In the genomic region with DNA sequence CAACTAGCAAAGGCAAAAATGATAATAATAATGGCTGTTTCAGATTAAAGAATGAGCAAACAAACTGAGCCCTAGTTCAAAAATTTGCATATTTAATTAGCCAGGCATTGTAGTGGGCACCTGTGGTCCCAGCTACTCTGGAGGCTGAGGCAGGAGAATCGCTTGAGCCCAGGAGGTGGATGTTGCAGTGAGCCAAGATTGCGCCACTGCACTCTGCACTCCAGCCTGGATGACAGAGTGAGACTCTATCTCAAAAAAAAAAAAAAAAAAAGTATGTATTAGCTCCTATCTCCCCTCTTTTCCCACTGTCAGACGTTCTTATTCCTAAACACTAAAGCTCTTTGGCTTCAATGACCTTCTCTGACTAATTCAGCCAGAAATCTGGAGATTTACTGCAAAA, we compare ENCODE assay signal across 29 cellular contexts.
"Had no signal": no experiment of that assay in that cellular context is flagged by ENCODE, and none has a peak within 500 bp of the region (broad histone marks: within the 10 kb centered on the region; RNA-seq: fewer than 3 reads in every experiment).

No MANE protein-coding gene starts in this region.

- H3K27ac ChIP-seq: right atrium auricular region, spleen, thoracic aorta, upper lobe of left lung, vagina, WERI-Rb-1 had no signal

- H3K4me3 ChIP-seq: adrenal gland, ascending aorta, right atrium auricular region, spleen, thoracic aorta, upper lobe of left lung, vagina had no signal

- DNase-seq: activated CD4-positive, alpha-beta T cell treated with anti-CD3 and anti-CD28 coated beads for 48 hours; activated CD4-positive, alpha-beta T cell treated with anti-CD3 and anti-CD28 coated beads, Interleukin-2, amount 50 U/mL, for 48 hours; activated CD8-positive, alpha-beta memory T cell treated with anti-CD3 and anti-CD28 coated beads for 24 hours; activated effector memory CD4-positive, alpha-beta T cell treated with Interleukin-2 at 50 U/mL for 16 hours; activated naive CD4-positive, alpha-beta T cell treated with Interleukin-2 at 50 U/mL for 16 hours; adrenal gland; cortex of kidney; glutamatergic neuron; islet precursor cell; left ventricle myocardium superior; naive thymus-derived CD4-positive, alpha-beta T cell; occipital lobe; spleen; stimulated activated naive CD4-positive, alpha-beta T cell treated with Interleukin-2 at 50 U/mL for 16 hours; T-helper 17 cell; T1000; upper lobe of left lung; WERI-Rb-1 had no signal

- H3K4me3 Mint-ChIP-seq: activated naive CD8-positive, alpha-beta T cell; mesothelial cell of epicardium; naive thymus-derived CD4-positive, alpha-beta T cell; neural crest cell; T-helper 17 cell had no signal

- H3K9me3 ChIP-seq: adrenal gland, ascending aorta, right atrium auricular region, spleen, thoracic aorta, upper lobe of left lung, vagina had no signal

- H3K27ac Mint-ChIP-seq: activated naive CD8-positive, alpha-beta T cell; mesothelial cell of epicardium; naive thymus-derived CD4-positive, alpha-beta T cell; T-helper 17 cell had no signal

- H3K36me3 ChIP-seq: adrenal gland, ascending aorta, right atrium auricular region, spleen, thoracic aorta, upper lobe of left lung, vagina, WERI-Rb-1 had no signal

- H3K27me3 ChIP-seq: adrenal gland, ascending aorta, right atrium auricular region, spleen, upper lobe of left lung, vagina had no signal

- H3K36me3 Mint-ChIP-seq: activated naive CD8-positive, alpha-beta T cell; brain; mesothelial cell of epicardium; naive thymus-derived CD4-positive, alpha-beta T cell had no signal

- FAIRE-seq: endothelial cell of umbilical vein, frontal cortex had no signal

- ATAC-seq: activated CD4-positive, CD25-positive, alpha-beta regulatory T cell treated with anti-CD3 and anti-CD28 coated beads, Interleukin-2, amount 50 U/mL, for 24 hours; left ventricle myocardium superior; naive thymus-derived CD4-positive, alpha-beta T cell; T-helper 17 cell had no signal

- H3K9me3 Mint-ChIP-seq: brain; mesothelial cell of epicardium; naive thymus-derived CD4-positive, alpha-beta T cell; neural crest cell had no signal
